ENCODE assay signal across 18 cellular contexts in the genomic region with DNA sequence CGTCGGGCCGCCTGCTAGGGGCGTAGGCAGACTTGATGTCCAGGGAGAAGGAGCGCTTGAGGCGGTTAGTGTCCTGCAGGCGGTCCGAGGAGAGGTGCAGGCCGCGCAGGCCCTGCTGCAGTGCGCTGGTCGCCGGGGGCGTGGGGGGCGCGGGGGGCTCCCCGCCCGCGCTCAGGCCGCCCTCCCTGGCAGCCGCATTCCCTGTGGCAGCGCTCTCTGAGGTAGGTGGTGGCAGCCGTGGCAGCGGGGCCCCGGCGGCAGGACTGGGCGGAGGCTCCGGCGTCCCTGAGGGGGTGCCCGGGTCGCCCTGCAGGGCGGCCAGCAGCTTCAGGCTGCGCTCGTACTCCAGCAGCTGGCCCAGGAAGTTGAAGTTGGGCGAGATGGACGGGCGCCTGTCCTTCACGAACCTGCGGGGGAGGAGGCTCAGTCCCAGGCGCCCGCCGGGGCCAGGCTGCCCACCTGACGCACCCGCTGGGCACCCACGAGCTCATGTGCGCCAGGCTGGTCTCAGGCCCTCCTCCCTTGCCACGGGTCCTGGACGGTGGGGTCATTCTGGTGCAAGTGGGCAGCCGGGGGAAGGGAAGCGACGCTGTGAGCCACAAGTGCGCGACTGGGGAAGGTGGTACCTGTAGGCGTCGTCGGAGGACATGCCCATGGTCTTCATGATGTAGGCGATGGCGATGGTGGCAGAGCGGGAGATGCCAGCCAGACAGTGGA. TPM values are rescaled to one million over a fixed set of nuclear protein-coding genes. Genes with fewer than 3 reads are reported as not detected.
DNase-seq lines count a peak whose midpoint lies in the region; FAIRE-seq and TF ChIP-seq lines count a peak whose summit lies in the region.
"Had no signal": no experiment of that assay in that cellular context is flagged by ENCODE, and none has a peak within 500 bp of the region (broad histone marks: within the 10 kb centered on the region; RNA-seq: fewer than 3 reads in every experiment).

No MANE protein-coding gene starts in this region.

- H3K36me3 ChIP-seq in kidney (ENCODE audit: control insufficient read depth in 1 of 2, insufficient read depth in 2 of 2, low read length in 2 of 2) = no peaks in the 10 kb centered on the region
- H3K36me3 ChIP-seq in skeletal muscle tissue (ENCODE audit: control insufficient read depth in 3 of 3, insufficient read depth in 3 of 3, low read length in 3 of 3) = peaks cover 2 to 31% (median 7%) of the 10 kb centered on the region in 3 donors
- H3K36me3 ChIP-seq: prostate gland had no signal

- H2AFZ ChIP-seq in H9 (ENCODE audit: low read length) = no peak overlapping the region

- H3K27ac ChIP-seq in H9 (ENCODE audit: insufficient read length, low read depth, low read length) (no peak overlapping the region), cingulate gyrus (ENCODE audit: low read depth, low read length) (peak overlapping the region; percentile 72), kidney (ENCODE audit: low read depth in 2 of 2, low read length in 2 of 2) (peak overlapping the region; percentile 78 to 89), skeletal muscle tissue (ENCODE audit: low read depth, low read length) (peak overlapping the region; percentile 30)

- H3K4me2 ChIP-seq in H9 (ENCODE audit: insufficient read depth, insufficient read length, low read length) = no peak overlapping the region

- DNase-seq in H9 (peak; percentile 44), kidney (peak; percentile 69), NCI-H1092 treated with DMSO at 0.1 percent for 48 hours (lab: John Stamatoyannopoulos, UW) (no peak), SIG-M5 (lab: John Stamatoyannopoulos, UW) (no peak), frontal cortex (ENCODE audit: low spot score in 2 of 2) (no peak)
- no peak for DNase-seq in activated naive CD4-positive, alpha-beta T cell treated with anti-CD3 and anti-CD28 coated beads, Interleukin-2, amount 50 U/mL, for 16 hours
- DNase-seq: activated CD4-positive, alpha-beta T cell treated with anti-CD3 and anti-CD28 coated beads, Interleukin-2, amount 50 U/mL, for 4 hours; activated T-cell treated with anti-CD3 and anti-CD28 coated beads, Interleukin-2, amount 50 U/mL, for 72 hours; NCI-H2081 had no signal

- FAIRE-seq in kidney (lab: Jason Lieb, UNC) (no peak), frontal cortex (lab: Jason Lieb, UNC) (no peak)
- FAIRE-seq: G401.6, HTR-8/SVneo, urothelium cell line had no signal

- no peaks in the 10 kb centered on the region for H3K9me3 Mint-ChIP-seq in H9
- H3K9me3 Mint-ChIP-seq: activated T-cell treated with anti-CD3 and anti-CD28 coated beads, Interleukin-2, amount 50 U/mL, for 72 hours; mesothelial cell of epicardium had no signal

- peaks cover 0 to 1% (median 0%) of the 10 kb centered on the region in 3 experiments; a peak in 1 of 7 replicates for H3K36me3 Mint-ChIP-seq in H9 (ENCODE audit: insufficient read depth in 1 of 3, low read depth in 3 of 3)
- H3K36me3 Mint-ChIP-seq: mesothelial cell of epicardium had no signal

- no peak overlapping the region for H3K4me3 ChIP-seq in kidney (ENCODE audit: low read length in 2 of 2)
- no peak overlapping the region for H3K4me3 ChIP-seq in skeletal muscle tissue (ENCODE audit: low read length in 3 of 3)
- H3K4me3 ChIP-seq: MG63, prostate gland had no signal

- no peak overlapping the region for H3K18ac ChIP-seq in H9 (ENCODE audit: insufficient read length, low read depth, low read length)

- no peak overlapping the region for H2BK15ac ChIP-seq in H9 (ENCODE audit: low read depth, low read length)

- no peaks in the 10 kb centered on the region for H3K79me1 ChIP-seq in H9 (ENCODE audit: insufficient read depth, low read depth, low read length, poor library complexity, severe bottlenecking)

- no peak overlapping the region for H3K4ac ChIP-seq in H9 (ENCODE audit: low read depth, low read length)

- peaks cover 2% of the 10 kb centered on the region; the same call in 1 of the 2 replicates for H3K4me1 ChIP-seq in H9 (ENCODE audit: insufficient read depth, low read length)
- H3K4me1 ChIP-seq in kidney (ENCODE audit: control insufficient read depth in 1 of 2, insufficient read depth in 1 of 2, low read depth in 1 of 2, low read length in 2 of 2) = peaks cover 3 to 21% of the 10 kb centered on the region in 2 donors
- H3K4me1 ChIP-seq in skeletal muscle tissue (ENCODE audit: control insufficient read depth in 3 of 3, insufficient read depth in 3 of 3, low read length in 3 of 3) = peaks cover 29 to 56% (median 52%) of the 10 kb centered on the region in 3 donors

- H3K27me3 Mint-ChIP-seq in H9 (ENCODE audit: low read depth) = peaks cover 36% of the 10 kb centered on the region

- no peak overlapping the region for H2BK120ac ChIP-seq in H9 (ENCODE audit: low read depth, low read length, poor library complexity, severe bottlenecking)

- H3K4me1 Mint-ChIP-seq in H9 = peaks cover 26 to 47% of the 10 kb centered on the region in 2 experiments

- WGBS in H9 (ENCODE audit: extremely low coverage, insufficient read length, low lambda C conversion rate) = no CpG with 5 or more reads among the region's 59 CpGs

- no peak for TF ChIP-seq CTCF in H9 (conservative IDR thresholded peaks at IDR 0.05)
- TF ChIP-seq CTCF in kidney (IDR thresholded peaks at IDR 0.05; ENCODE audit: borderline replicate concordance, extremely low read depth, insufficient read depth) = no peak

- H3K4me3 Mint-ChIP-seq in H9 = no peak overlapping the region; a peak in 1 of 5 replicates
- H3K4me3 Mint-ChIP-seq: activated T-cell treated with anti-CD3 and anti-CD28 coated beads, Interleukin-2, amount 50 U/mL, for 72 hours; mesothelial cell of epicardium had no signal

- H4K20me1 ChIP-seq in H9 (ENCODE audit: control insufficient read depth, insufficient read depth, insufficient read length) = no peaks in the 10 kb centered on the region

- no peaks in the 10 kb centered on the region for H3K79me2 ChIP-seq in H9 (ENCODE audit: insufficient read depth, low read length)

- H3K9me3 ChIP-seq in H9 (ENCODE audit: control insufficient read depth, low read depth, low read length) (no peaks in the 10 kb centered on the region), kidney (ENCODE audit: control insufficient read depth in 1 of 2, low read length in 2 of 2) (no peaks in the 10 kb centered on the region), skeletal muscle tissue (ENCODE audit: control insufficient read depth in 3 of 3, low read length in 3 of 3) (no peaks in the 10 kb centered on the region)
- H3K9me3 ChIP-seq: MG63, prostate gland had no signal

- intact Hi-C loops in kidney (cut with DNase I) = no loop called here

- H3K14ac ChIP-seq in H9 (ENCODE audit: insufficient read depth, low read length) = peak overlapping the region; percentile 28; the same call in 1 of the 2 replicates

- H3K9ac ChIP-seq in H9 (ENCODE audit: extremely low read depth, insufficient read length, low read length) (no peak overlapping the region), kidney (ENCODE audit: low read length in 2 of 2) (peak overlapping the region in 1 of 2 donors; percentile 69), skeletal muscle tissue (ENCODE audit: low read depth in 1 of 3, low read length in 3 of 3) (no peak overlapping the region)

- no peak overlapping the region for H3K23ac ChIP-seq in H9 (ENCODE audit: insufficient read length, low read depth, low read length)

- H3K27ac Mint-ChIP-seq in H9 = no peak overlapping the region; a peak in 1 of 7 replicates
- H3K27ac Mint-ChIP-seq: activated T-cell treated with anti-CD3 and anti-CD28 coated beads, Interleukin-2, amount 50 U/mL, for 72 hours; mesothelial cell of epicardium had no signal

- no peak overlapping the region for H4K91ac ChIP-seq in H9 (ENCODE audit: insufficient read length, low read depth, low read length)

- H3T11ph ChIP-seq in H9 (ENCODE audit: low read length) = no peak overlapping the region

- H2BK20ac ChIP-seq in H9 (ENCODE audit: low read depth, low read length, poor library complexity, severe bottlenecking) = no peak overlapping the region

- no peak overlapping the region for H4K5ac ChIP-seq in H9 (ENCODE audit: insufficient read length, low read depth, low read length)

- H4K8ac ChIP-seq in H9 (replicated peaks; ENCODE audit: insufficient read length, low read depth, low read length) = no peak overlapping the region

- H2BK5ac ChIP-seq in H9 (ENCODE audit: insufficient read length, low read length) = no peak overlapping the region

- H3K27me3 ChIP-seq in H9 (ENCODE audit: insufficient read depth, low read length) (peaks cover 8% of the 10 kb centered on the region; the same call in 1 of the 2 replicates), skeletal muscle tissue (ENCODE audit: control insufficient read depth in 3 of 3, insufficient read depth in 3 of 3, low read length in 3 of 3) (no peaks in the 10 kb centered on the region)
- H3K27me3 ChIP-seq: MG63 had no signal

- H2BK12ac ChIP-seq in H9 (ENCODE audit: insufficient read length, low read depth, low read length) = no peak overlapping the region

- H3K56ac ChIP-seq in H9 (ENCODE audit: insufficient read length, low read depth, low read length) = no peak overlapping the region

- H3K23me2 ChIP-seq in H9 (ENCODE audit: insufficient read length, low read depth, low read length, poor library complexity, severe bottlenecking) = no peaks in the 10 kb centered on the region

- no peak overlapping the region for H2AK5ac ChIP-seq in H9 (ENCODE audit: insufficient read length, low read length)

RNA-seq across cellular contexts. Expression of gene DUSP8, which starts 14.7 kb away (rescaled TPM):
- 3.2 and 4.4 TPM in 2 replicates for total RNA-seq in H9 (2021)
- 9.1 TPM for total RNA-seq in kidney
- polyA plus RNA-seq in kidney (ENCODE audit: insufficient read depth, low read depth, low replicate concordance) = 1.9 TPM
- 0.52 TPM for total RNA-seq in skeletal muscle tissue
- 4.1 TPM for total RNA-seq in frontal cortex

RNA-seq across cellular contexts. Expression of gene KRTAP5-1, which starts 27.8 kb away (rescaled TPM):
- total RNA-seq in H9 (2021) (not detected in 2 replicates), kidney (not detected), skeletal muscle tissue (not detected), frontal cortex (not detected)
- not detected for polyA plus RNA-seq in kidney (ENCODE audit: insufficient read depth, low read depth, low replicate concordance)
- total RNA-seq: activated T-cell treated with anti-CD3 and anti-CD28 coated beads, Interleukin-2, amount 50 U/mL, for 72 hours; dermis microvascular lymphatic vessel endothelial cell; mesothelial cell of epicardium; prostate gland had no signal

RNA-seq across cellular contexts. Expression of gene KRTAP5-2, which starts 40.8 kb away (rescaled TPM):
- total RNA-seq in H9 (2021) (not detected in 2 replicates), kidney (not detected), skeletal muscle tissue (not detected), frontal cortex (not detected)
- not detected for polyA plus RNA-seq in kidney (ENCODE audit: insufficient read depth, low read depth, low replicate concordance)
- total RNA-seq: activated T-cell treated with anti-CD3 and anti-CD28 coated beads, Interleukin-2, amount 50 U/mL, for 72 hours; dermis microvascular lymphatic vessel endothelial cell; mesothelial cell of epicardium; prostate gland had no signal

RNA-seq across cellular contexts. Expression of gene KRTAP5-3, which starts 50.9 kb away (rescaled TPM):
- total RNA-seq in H9 (2021) (not detected in 2 replicates), kidney (not detected), skeletal muscle tissue (not detected), frontal cortex (not detected)
- not detected for polyA plus RNA-seq in kidney (ENCODE audit: insufficient read depth, low read depth, low replicate concordance)
- total RNA-seq: activated T-cell treated with anti-CD3 and anti-CD28 coated beads, Interleukin-2, amount 50 U/mL, for 72 hours; dermis microvascular lymphatic vessel endothelial cell; mesothelial cell of epicardium; prostate gland had no signal

Comparison
In these comparisons a context has a peak if more than half of its experiments do, and no peak if none do; other contexts are left out.
1. DNase-seq: peak in H9 (single experiment) and kidney (single experiment); none in NCI-H1092 treated with DMSO at 0.1 percent for 48 hours (single experiment), SIG-M5 (single experiment), frontal cortex (0 of 2) and activated naive CD4-positive, alpha-beta T cell treated with anti-CD3 and anti-CD28 coated beads, Interleukin-2, amount 50 U/mL, for 16 hours (single experiment).